In the genomic region with DNA sequence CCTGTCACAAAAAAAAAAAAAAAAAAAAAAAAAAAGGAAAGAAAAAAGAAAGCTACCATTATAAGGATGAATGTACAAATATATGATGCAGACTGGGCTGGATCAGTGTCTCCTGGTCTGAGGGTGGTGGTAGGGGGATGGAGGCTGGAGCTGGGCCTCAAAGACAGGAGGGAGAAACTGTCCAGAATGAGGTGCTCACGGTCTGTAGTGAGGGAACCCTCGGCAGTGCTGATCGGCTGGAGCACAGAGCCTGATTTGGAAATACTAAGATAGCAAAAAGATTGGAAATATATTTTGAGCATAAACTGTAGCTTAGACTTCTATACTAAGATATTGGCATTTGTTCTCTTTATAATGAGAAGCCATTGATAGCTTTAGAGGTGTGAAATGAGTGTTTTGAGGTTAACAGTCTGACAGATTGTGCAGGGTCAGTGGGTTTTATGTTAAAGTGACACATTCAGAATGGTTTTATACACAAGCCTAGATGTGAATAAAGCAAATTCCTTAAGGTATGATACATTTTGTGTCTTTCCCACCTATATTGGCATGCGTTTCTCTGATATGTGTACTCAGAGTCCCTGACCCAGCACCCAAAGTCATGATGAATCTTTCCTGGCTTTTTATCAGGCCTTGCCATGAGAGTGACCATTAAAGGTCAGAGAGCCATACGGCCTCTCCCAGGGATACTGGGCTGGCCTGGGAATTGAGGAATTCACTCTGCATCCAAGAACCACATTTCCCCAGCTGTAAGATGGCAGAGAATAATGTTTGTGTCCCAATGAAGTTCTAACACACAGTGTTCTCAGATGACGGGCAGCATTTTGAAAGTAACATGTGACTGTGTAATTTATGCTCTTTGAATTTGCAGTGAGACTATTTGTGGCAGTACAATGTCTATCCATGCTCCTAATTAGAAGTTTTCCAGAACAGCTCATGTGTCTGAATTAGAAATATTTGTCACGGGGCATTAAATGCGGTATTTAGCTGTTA, we compare ENCODE assay signal across 15 cellular contexts. TPM values are rescaled to one million over a fixed set of nuclear protein-coding genes. Genes with fewer than 3 reads are reported as not detected.
DNase-seq lines count a peak whose midpoint lies in the region; ATAC-seq, FAIRE-seq and TF ChIP-seq lines count a peak whose summit lies in the region.
"Had no signal": no experiment of that assay in that cellular context is flagged by ENCODE, and none has a peak within 500 bp of the region (broad histone marks: within the 10 kb centered on the region; RNA-seq: fewer than 3 reads in every experiment).

No MANE protein-coding gene starts in this region.

- no peaks in the 10 kb centered on the region for H3K36me3 ChIP-seq in adipocyte (ENCODE audit: control insufficient read depth, insufficient read depth, low read length, severe bottlenecking)
- H3K36me3 ChIP-seq in pancreas, result no peaks in the 10 kb centered on the region
- H3K36me3 ChIP-seq: WERI-Rb-1 had no signal

- no peak for TF ChIP-seq CTCF in pancreas (IDR thresholded peaks at IDR 0.05)

- H3K4me3 ChIP-seq in adipocyte (ENCODE audit: low read length) (peak overlapping the region; percentile 5), pancreas (no peak overlapping the region)

- peak; percentile 90 for ATAC-seq in Right ventricle myocardium superior (ENCODE audit: poor library complexity)
- peak in 3 of 4 donors; percentile 31 to 53 (median 39) for ATAC-seq in pancreas
- ATAC-seq in HG02759 (IDR thresholded peaks at IDR 0.05; ENCODE audit: unreplicated experiment), result no peak
- ATAC-seq in T-helper 17 cell, result no peak

- peaks cover 25% of the 10 kb centered on the region for H3K4me1 ChIP-seq in adipocyte (ENCODE audit: control insufficient read depth, insufficient read depth, low read length)
- peaks cover 0 to 12% (median 9%) of the 10 kb centered on the region in 3 donors for H3K4me1 ChIP-seq in pancreas

- intact Hi-C loops in Right ventricle myocardium superior (cut with DNase I) (no loop called here), pancreas (cut with DNase I) (no loop called here)

- no peaks in the 10 kb centered on the region for H3K27me3 ChIP-seq in adipocyte (replicated peaks; ENCODE audit: control insufficient read depth, insufficient read depth, low read length)
- no peaks in the 10 kb centered on the region for H3K27me3 ChIP-seq in pancreas

- DNase-seq in AG08396 (ENCODE audit: low spot score) (peak; percentile 14), adipocyte (ENCODE audit: low read depth) (peak; percentile 44), Right ventricle myocardium superior (no peak), pancreas (no peak), T1000 (lab: John Stamatoyannopoulos, UW) (no peak), T-helper 17 cell (no peak)
- no peak for DNase-seq in stimulated activated CD8-positive, alpha-beta memory T cell treated with anti-CD3 and anti-CD28 coated beads, Interleukin-4, amount 100 ng/mL, for 48 hours
- DNase-seq: activated gamma-delta T cell, AML-193, NCI-H1092 treated with DMSO at 0.1 percent for 48 hours, OCI-M1, WERI-Rb-1 had no signal

- no peaks in the 10 kb centered on the region for H3K4me1 Mint-ChIP-seq in T-helper 17 cell

- H3K27me3 Mint-ChIP-seq in T-helper 17 cell, result peaks cover 7% of the 10 kb centered on the region
- H3K27me3 Mint-ChIP-seq: type B pancreatic cell had no signal

- H3K9me3 ChIP-seq in adipocyte (ENCODE audit: control insufficient read depth, low read length), result no peaks in the 10 kb centered on the region
- no peaks in the 10 kb centered on the region for H3K9me3 ChIP-seq in pancreas
- no peaks in the 10 kb centered on the region for H3K9me3 ChIP-seq in T-helper 17 cell (ENCODE audit: control insufficient read depth, low read length, poor library complexity, severe bottlenecking)

- no peak overlapping the region for H3K4me3 Mint-ChIP-seq in T-helper 17 cell
- H3K4me3 Mint-ChIP-seq: type B pancreatic cell had no signal

- no peak overlapping the region for H3K27ac Mint-ChIP-seq in T-helper 17 cell
- H3K27ac Mint-ChIP-seq: type B pancreatic cell had no signal

- H3K36me3 Mint-ChIP-seq in T-helper 17 cell (ENCODE audit: low read depth), result no peaks in the 10 kb centered on the region
- H3K36me3 Mint-ChIP-seq: type B pancreatic cell had no signal

- peak overlapping the region in 2 of 4 donors; percentile 62 to 73 for H3K27ac ChIP-seq in pancreas
- H3K27ac ChIP-seq: WERI-Rb-1 had no signal

- FAIRE-seq in pancreas (lab: Jason Lieb, UNC), result no peak

- H3K9ac ChIP-seq in adipocyte (ENCODE audit: low read length), result peak overlapping the region; percentile 15

- 72 to 77% methylated on average over 8 of the region's 8 CpGs for WGBS in pancreas, 2 donors

RNA-seq across cellular contexts. Expression of a gene that starts 7.7 kb away (rescaled TPM):
- not detected for total RNA-seq in Right ventricle myocardium superior
- total RNA-seq in pancreas, result 100 to 1,000 TPM in 1 of 6 donors, 10 to 100 TPM in 5; 50.5 to 112 (median 80.1) TPM
- 100 to 1,000 TPM in 1 of 2 donors, 10 to 100 TPM in 1; 46.7 to 143 TPM for polyA plus RNA-seq in pancreas
- total RNA-seq in T-helper 17 cell, result under 1 TPM; 0.32 to 0.55 TPM
- total RNA-seq: lung microvascular endothelial cell had no signal

Comparison
In these comparisons a context has a peak if more than half of its experiments do, and no peak if none do; other contexts are left out.
1. DNase-seq: peak in AG08396 (single experiment) and adipocyte (single experiment); none in Right ventricle myocardium superior (single experiment), pancreas (0 of 6), T1000 (single experiment), T-helper 17 cell (0 of 3) and stimulated activated CD8-positive, alpha-beta memory T cell treated with anti-CD3 and anti-CD28 coated beads, Interleukin-4, amount 100 ng/mL, for 48 hours (single experiment).
2. ATAC-seq: peak in Right ventricle myocardium superior (single experiment) and pancreas (3 of 4); none in HG02759 (single experiment) and T-helper 17 cell (single experiment).
3. RNA of a gene that starts 7.7 kb away (total RNA-seq): 50.5 to 112 TPM in pancreas; 0.32 to 0.55 TPM in T-helper 17 cell and not detected in Right ventricle myocardium superior (single experiment); every median in the first group is over 10 times any median in the second.